In genomic region chr21:18142639-18143038, GRCh38 we compare ENCODE assay signal across 15 cellular contexts.
"Had no signal": no experiment of that assay in that cellular context is flagged by ENCODE, and none has a peak within 500 bp of the region (broad histone marks: within the 10 kb centered on the region; RNA-seq: fewer than 3 reads in every experiment).

No MANE protein-coding gene starts in this region.

- H3K27me3 ChIP-seq: foreskin keratinocyte, heart left ventricle, neutrophil had no signal

- H3K36me3 ChIP-seq: heart left ventricle, neutrophil had no signal

- H3K27ac ChIP-seq: foreskin keratinocyte, heart left ventricle, neutrophil, psoas muscle, VCaP had no signal

- DNase-seq: activated CD4-positive, alpha-beta T cell treated with anti-CD3 and anti-CD28 coated beads for 48 hours; activated naive CD4-positive, alpha-beta T cell treated with Interleukin-2 at 50 U/mL for 16 hours; foreskin keratinocyte; heart left ventricle; left colon; naive thymus-derived CD4-positive, alpha-beta T cell; psoas muscle; stimulated activated naive CD4-positive, alpha-beta T cell; substantia nigra; T-helper 9 cell; trophoblast cell had no signal

- H3K9me3 ChIP-seq: heart left ventricle, neutrophil, psoas muscle had no signal

- H3K4me1 ChIP-seq: foreskin keratinocyte, heart left ventricle, psoas muscle had no signal

- H3K4me3 ChIP-seq: heart left ventricle, lung, psoas muscle had no signal

- ATAC-seq: foreskin keratinocyte; heart left ventricle; left colon; naive thymus-derived CD4-positive, alpha-beta T cell; psoas muscle; sciatic nerve had no signal
